In the genomic region with DNA sequence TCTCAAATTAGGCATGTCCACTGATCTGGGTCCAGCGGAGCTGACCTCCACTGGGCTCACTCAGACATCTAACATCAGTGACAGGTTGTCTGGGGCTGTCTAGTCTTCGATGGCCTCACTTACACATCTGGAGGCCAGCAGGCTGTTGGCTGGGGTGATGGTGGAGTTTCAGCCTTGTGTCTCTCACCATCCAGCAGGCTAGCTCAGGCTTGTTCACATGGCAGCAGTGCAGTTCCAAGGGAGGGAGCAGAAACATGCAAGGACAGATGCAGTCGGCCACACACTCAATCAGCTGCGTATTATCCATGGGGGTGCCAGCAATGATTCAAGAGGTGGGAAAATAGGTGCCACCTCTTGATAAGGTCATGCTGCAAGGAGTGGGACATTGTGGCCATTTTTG, we compare ENCODE assay signal across 26 cellular contexts.
"Had no signal": no experiment of that assay in that cellular context is flagged by ENCODE, and none has a peak within 500 bp of the region (broad histone marks: within the 10 kb centered on the region; RNA-seq: fewer than 3 reads in every experiment).

No MANE protein-coding gene starts in this region.

- H3K4me2 ChIP-seq: hepatocyte, neural progenitor cell, smooth muscle cell had no signal

- H3K4me3 ChIP-seq: coronary artery, esophagus squamous epithelium, gastrocnemius medialis, hepatocyte, left lung, neural progenitor cell, ovary, smooth muscle cell, suprapubic skin, transverse colon, upper lobe of right lung, vagina had no signal

- H3K79me2 ChIP-seq: hepatocyte had no signal

- DNase-seq: esophagus squamous epithelium; gastrocnemius medialis; head of caudate nucleus; left cardiac atrium; left lung; mesendoderm; midbrain; naive thymus-derived CD4-positive, alpha-beta T cell; occipital lobe; ovary; stimulated activated CD4-positive, alpha-beta T cell treated with anti-CD3 and anti-CD28 coated beads, Interleukin-12 subunit alpha, Interleukin-12 subunit beta, amount 100 ng/mL, for 4 hours; stimulated activated CD4-positive, alpha-beta T cell treated with anti-CD3 and anti-CD28 coated beads, Interleukin-1b, Interleukin-23, amount 100 ng/mL, for 48 hours; stimulated activated CD4-positive, alpha-beta T cell treated with anti-CD3 and anti-CD28 coated beads, Interleukin-4, amount 100 ng/mL, for 1 hour; stimulated activated CD8-positive, alpha-beta memory T cell treated with anti-CD3 and anti-CD28 coated beads, Interleukin-4, amount 100 ng/mL, for 48 hours; stimulated activated naive CD4-positive, alpha-beta T cell; stimulated activated naive CD8-positive, alpha-beta T cell treated with anti-CD3 and anti-CD28 coated beads, Interleukin-15, amount 100 ng/mL, for 72 hours; transverse colon; upper lobe of right lung had no signal

- H3K27me3 ChIP-seq: esophagus squamous epithelium, gastrocnemius medialis, hepatocyte, left lung, neural progenitor cell, ovary, suprapubic skin, transverse colon, upper lobe of right lung, vagina had no signal

- H3K9me3 ChIP-seq: esophagus squamous epithelium, gastrocnemius medialis, left lung, ovary, suprapubic skin, transverse colon, upper lobe of right lung, vagina had no signal

- ATAC-seq: gastrocnemius medialis; left cardiac atrium; left lung; naive thymus-derived CD4-positive, alpha-beta T cell; sciatic nerve; stimulated activated naive CD8-positive, alpha-beta T cell treated with anti-CD3 and anti-CD28 coated beads, Interleukin-15, amount 100 ng/mL, for 72 hours; upper lobe of right lung had no signal

- H3K4me1 ChIP-seq: gastrocnemius medialis, suprapubic skin, transverse colon, upper lobe of right lung, vagina had no signal

- H3K27me3 Mint-ChIP-seq: naive thymus-derived CD4-positive, alpha-beta T cell; stimulated activated naive CD8-positive, alpha-beta T cell treated with anti-CD3 and anti-CD28 coated beads, Interleukin-15, amount 100 ng/mL, for 72 hours had no signal

- H3K4me1 Mint-ChIP-seq: nephron had no signal

- H3K27ac Mint-ChIP-seq: naive thymus-derived CD4-positive, alpha-beta T cell; nephron had no signal

- H3K9ac ChIP-seq: neural progenitor cell had no signal

- H2AFZ ChIP-seq: hepatocyte, neural progenitor cell had no signal

- H3K36me3 ChIP-seq: esophagus squamous epithelium, gastrocnemius medialis, left lung, neural progenitor cell, ovary, suprapubic skin, transverse colon, upper lobe of right lung, vagina had no signal

- H3K4me3 Mint-ChIP-seq: naive thymus-derived CD4-positive, alpha-beta T cell; nephron; neural progenitor cell; stimulated activated naive CD8-positive, alpha-beta T cell treated with anti-CD3 and anti-CD28 coated beads, Interleukin-15, amount 100 ng/mL, for 72 hours had no signal

- H3K27ac ChIP-seq: coronary artery, esophagus squamous epithelium, gastrocnemius medialis, hepatocyte, left lung, neural progenitor cell, ovary, suprapubic skin, transverse colon, upper lobe of right lung, vagina had no signal
